In the genomic region with DNA sequence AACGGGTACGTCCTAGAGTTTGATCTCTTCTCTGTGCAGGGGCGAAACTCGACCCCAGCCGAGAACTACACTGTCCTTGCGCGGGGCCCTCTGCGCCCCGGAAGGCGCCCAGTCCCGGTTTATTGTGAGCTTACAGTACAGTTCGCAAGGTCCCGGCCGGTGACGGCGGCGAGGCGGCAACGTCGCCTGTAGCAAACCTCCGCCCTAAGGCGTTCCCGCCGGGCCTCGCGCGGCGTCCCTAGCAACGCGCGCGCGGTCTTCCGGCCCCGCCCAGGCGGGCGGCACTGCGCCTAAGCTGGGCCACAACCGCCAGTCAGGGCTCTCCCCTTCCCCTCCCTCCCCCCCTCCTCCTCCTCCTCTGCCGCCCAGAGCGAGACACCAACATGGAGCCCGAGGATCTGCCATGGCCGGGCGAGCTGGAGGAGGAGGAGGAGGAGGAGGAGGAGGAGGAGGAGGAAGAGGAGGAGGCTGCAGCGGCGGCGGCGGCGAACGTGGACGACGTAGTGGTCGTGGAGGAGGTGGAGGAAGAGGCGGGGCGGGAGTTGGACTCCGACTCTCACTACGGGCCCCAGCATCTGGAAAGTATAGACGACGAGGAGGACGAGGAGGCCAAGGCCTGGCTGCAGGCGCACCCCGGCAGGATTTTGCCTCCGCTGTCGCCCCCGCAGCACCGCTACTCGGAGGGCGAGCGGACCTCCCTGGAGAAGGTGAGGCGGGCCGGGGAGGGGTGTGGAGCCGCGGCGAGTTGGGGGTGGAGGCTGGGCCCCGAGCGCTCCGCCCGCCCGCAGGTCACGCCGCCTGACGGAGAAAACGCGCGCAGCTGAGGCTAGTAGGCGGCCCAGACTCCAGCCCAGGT, we compare ENCODE assay signal across 1 cellular context.
TF ChIP-seq lines count a peak whose summit lies in the region.

A gene with protein sequence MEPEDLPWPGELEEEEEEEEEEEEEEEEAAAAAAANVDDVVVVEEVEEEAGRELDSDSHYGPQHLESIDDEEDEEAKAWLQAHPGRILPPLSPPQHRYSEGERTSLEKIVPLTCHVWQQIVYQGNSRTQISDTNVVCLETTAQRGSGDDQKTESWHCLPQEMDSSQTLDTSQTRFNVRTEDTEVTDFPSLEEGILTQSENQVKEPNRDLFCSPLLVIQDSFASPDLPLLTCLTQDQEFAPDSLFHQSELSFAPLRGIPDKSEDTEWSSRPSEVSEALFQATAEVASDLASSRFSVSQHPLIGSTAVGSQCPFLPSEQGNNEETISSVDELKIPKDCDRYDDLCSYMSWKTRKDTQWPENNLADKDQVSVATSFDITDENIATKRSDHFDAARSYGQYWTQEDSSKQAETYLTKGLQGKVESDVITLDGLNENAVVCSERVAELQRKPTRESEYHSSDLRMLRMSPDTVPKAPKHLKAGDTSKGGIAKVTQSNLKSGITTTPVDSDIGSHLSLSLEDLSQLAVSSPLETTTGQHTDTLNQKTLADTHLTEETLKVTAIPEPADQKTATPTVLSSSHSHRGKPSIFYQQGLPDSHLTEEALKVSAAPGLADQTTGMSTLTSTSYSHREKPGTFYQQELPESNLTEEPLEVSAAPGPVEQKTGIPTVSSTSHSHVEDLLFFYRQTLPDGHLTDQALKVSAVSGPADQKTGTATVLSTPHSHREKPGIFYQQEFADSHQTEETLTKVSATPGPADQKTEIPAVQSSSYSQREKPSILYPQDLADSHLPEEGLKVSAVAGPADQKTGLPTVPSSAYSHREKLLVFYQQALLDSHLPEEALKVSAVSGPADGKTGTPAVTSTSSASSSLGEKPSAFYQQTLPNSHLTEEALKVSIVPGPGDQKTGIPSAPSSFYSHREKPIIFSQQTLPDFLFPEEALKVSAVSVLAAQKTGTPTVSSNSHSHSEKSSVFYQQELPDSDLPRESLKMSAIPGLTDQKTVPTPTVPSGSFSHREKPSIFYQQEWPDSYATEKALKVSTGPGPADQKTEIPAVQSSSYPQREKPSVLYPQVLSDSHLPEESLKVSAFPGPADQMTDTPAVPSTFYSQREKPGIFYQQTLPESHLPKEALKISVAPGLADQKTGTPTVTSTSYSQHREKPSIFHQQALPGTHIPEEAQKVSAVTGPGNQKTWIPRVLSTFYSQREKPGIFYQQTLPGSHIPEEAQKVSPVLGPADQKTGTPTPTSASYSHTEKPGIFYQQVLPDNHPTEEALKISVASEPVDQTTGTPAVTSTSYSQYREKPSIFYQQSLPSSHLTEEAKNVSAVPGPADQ (N-terminal part only) (plus strand): TSS at position 351 of the 856 bp plus-strand sequence. CDS start 33 bp downstream, at position 384.

TF ChIP-seq in HepG2, 621 proteins besides CTCF, POLR2A, EP300 and RAD21 (continued from another document and continues in another):
- TF ChIP-seq IRF2 (CRISPR knock-in tag; IDR thresholded peaks at IDR 0.05): 0 out of 2 replicates have a peak, but pooled peaks have one; percentile 35
- no peak for TF ChIP-seq ZNF468 (CRISPR knock-in tag; IDR thresholded peaks at IDR 0.05)
- no peak for TF ChIP-seq POLR2AphosphoS2 (IDR thresholded peaks at IDR 0.05; ENCODE audit: low read depth, low read length)
- TF ChIP-seq, protein P1, sequence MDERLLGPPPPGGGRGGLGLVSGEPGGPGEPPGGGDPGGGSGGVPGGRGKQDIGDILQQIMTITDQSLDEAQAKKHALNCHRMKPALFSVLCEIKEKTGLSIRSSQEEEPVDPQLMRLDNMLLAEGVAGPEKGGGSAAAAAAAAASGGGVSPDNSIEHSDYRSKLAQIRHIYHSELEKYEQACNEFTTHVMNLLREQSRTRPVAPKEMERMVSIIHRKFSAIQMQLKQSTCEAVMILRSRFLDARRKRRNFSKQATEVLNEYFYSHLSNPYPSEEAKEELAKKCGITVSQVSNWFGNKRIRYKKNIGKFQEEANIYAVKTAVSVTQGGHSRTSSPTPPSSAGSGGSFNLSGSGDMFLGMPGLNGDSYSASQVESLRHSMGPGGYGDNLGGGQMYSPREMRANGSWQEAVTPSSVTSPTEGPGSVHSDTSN (CRISPR knock-in tag; IDR thresholded peaks at IDR 0.05): no peak
- no peak; the same call in 1 of the 2 replicates for TF ChIP-seq CBFB (CRISPR knock-in tag; IDR thresholded peaks at IDR 0.05)
- TF ChIP-seq, protein P2, sequence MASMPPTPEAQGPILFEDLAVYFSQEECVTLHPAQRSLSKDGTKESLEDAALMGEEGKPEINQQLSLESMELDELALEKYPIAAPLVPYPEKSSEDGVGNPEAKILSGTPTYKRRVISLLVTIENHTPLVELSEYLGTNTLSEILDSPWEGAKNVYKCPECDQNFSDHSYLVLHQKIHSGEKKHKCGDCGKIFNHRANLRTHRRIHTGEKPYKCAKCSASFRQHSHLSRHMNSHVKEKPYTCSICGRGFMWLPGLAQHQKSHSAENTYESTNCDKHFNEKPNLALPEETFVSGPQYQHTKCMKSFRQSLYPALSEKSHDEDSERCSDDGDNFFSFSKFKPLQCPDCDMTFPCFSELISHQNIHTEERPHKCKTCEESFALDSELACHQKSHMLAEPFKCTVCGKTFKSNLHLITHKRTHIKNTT (CRISPR knock-in tag; IDR thresholded peaks at IDR 0.05): no peak
- no peak for TF ChIP-seq PREB (CRISPR knock-in tag; IDR thresholded peaks at IDR 0.05)
- TF ChIP-seq HDAC6 (IDR thresholded peaks at IDR 0.05; ENCODE audit: low read depth, low read length): no peak
- peak; percentile 58; the same call in 1 of the 2 replicates for TF ChIP-seq POLR2AphosphoS5 (IDR thresholded peaks at IDR 0.05; ENCODE audit: low read depth, low read length)
- TF ChIP-seq NR1H2 (CRISPR knock-in tag; IDR thresholded peaks at IDR 0.05; ENCODE audit: borderline replicate concordance, low read depth): peak; percentile 88; the same call in 1 of the 2 replicates
- TF ChIP-seq CENPT (CRISPR knock-in tag; IDR thresholded peaks at IDR 0.05; ENCODE audit: low read depth): 0 out of 2 replicates have a peak, but pooled peaks have one; percentile 67
- no peak for TF ChIP-seq HIVEP1 (CRISPR knock-in tag; IDR thresholded peaks at IDR 0.05)
- no peak; the same call in 1 of the 2 replicates for TF ChIP-seq NFE2L1 (CRISPR knock-in tag; IDR thresholded peaks at IDR 0.05; ENCODE audit: borderline replicate concordance)
- no peak for TF ChIP-seq MATR3 (CRISPR knock-in tag; IDR thresholded peaks at IDR 0.05)
- no peak for TF ChIP-seq ZNF775 (CRISPR knock-in tag; IDR thresholded peaks at IDR 0.05; ENCODE audit: borderline replicate concordance)
- no peak; the same call in 1 of the 2 replicates for TF ChIP-seq ZNF567 (CRISPR knock-in tag; IDR thresholded peaks at IDR 0.05; ENCODE audit: borderline replicate concordance)
- no peak for TF ChIP-seq SOX5 (CRISPR knock-in tag; IDR thresholded peaks at IDR 0.05; ENCODE audit: borderline replicate concordance)
- TF ChIP-seq, protein P3, sequence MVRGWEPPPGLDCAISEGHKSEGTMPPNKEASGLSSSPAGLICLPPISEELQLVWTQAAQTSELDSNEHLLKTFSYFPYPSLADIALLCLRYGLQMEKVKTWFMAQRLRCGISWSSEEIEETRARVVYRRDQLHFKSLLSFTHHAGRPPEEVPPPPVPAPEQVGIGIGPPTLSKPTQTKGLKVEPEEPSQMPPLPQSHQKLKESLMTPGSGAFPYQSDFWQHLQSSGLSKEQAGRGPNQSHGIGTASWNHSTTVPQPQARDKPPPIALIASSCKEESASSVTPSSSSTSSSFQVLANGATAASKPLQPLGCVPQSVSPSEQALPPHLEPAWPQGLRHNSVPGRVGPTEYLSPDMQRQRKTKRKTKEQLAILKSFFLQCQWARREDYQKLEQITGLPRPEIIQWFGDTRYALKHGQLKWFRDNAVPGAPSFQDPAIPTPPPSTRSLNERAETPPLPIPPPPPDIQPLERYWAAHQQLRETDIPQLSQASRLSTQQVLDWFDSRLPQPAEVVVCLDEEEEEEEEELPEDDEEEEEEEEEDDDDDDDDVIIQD (CRISPR knock-in tag; IDR thresholded peaks at IDR 0.05; ENCODE audit: low read depth): no peak
- no peak; the same call in none of the 2 replicates for TF ChIP-seq SIX4 (CRISPR knock-in tag; IDR thresholded peaks at IDR 0.05)
- TF ChIP-seq ZSCAN12 (CRISPR knock-in tag; IDR thresholded peaks at IDR 0.05): no peak
- TF ChIP-seq ZNF619 (CRISPR knock-in tag; IDR thresholded peaks at IDR 0.05): no peak; the same call in 1 of the 2 replicates
- no peak for TF ChIP-seq ZNF83 (CRISPR knock-in tag; IDR thresholded peaks at IDR 0.05; ENCODE audit: borderline replicate concordance)
- peak; percentile 62 for TF ChIP-seq AGO1 (IDR thresholded peaks at IDR 0.05; ENCODE audit: low read depth, low read length, poor library complexity, severe bottlenecking)
- TF ChIP-seq CBX2 (IDR thresholded peaks at IDR 0.05; ENCODE audit: low read depth, low read length): no peak
- TF ChIP-seq CBX2 (CRISPR knock-in tag; IDR thresholded peaks at IDR 0.05; ENCODE audit: low read depth): no peak
- peak; percentile 82; the same call in 1 of the 2 replicates for TF ChIP-seq ZNF616 (CRISPR knock-in tag; IDR thresholded peaks at IDR 0.05; ENCODE audit: low read depth)
- TF ChIP-seq PHF8 (CRISPR knock-in tag; IDR thresholded peaks at IDR 0.05): peak; percentile 97
- 0 out of 2 replicates have a peak, but pooled peaks have one; percentile 52 for TF ChIP-seq ZIK1 (CRISPR knock-in tag; IDR thresholded peaks at IDR 0.05; ENCODE audit: borderline replicate concordance, low read depth)
- TF ChIP-seq SIX1 (CRISPR knock-in tag; IDR thresholded peaks at IDR 0.05; ENCODE audit: borderline replicate concordance): no peak
- TF ChIP-seq PHF20 (CRISPR knock-in tag; IDR thresholded peaks at IDR 0.05): peak; percentile 76
- no peak for TF ChIP-seq JDP2 (CRISPR knock-in tag; IDR thresholded peaks at IDR 0.05; ENCODE audit: borderline replicate concordance)
- TF ChIP-seq, protein P4, sequence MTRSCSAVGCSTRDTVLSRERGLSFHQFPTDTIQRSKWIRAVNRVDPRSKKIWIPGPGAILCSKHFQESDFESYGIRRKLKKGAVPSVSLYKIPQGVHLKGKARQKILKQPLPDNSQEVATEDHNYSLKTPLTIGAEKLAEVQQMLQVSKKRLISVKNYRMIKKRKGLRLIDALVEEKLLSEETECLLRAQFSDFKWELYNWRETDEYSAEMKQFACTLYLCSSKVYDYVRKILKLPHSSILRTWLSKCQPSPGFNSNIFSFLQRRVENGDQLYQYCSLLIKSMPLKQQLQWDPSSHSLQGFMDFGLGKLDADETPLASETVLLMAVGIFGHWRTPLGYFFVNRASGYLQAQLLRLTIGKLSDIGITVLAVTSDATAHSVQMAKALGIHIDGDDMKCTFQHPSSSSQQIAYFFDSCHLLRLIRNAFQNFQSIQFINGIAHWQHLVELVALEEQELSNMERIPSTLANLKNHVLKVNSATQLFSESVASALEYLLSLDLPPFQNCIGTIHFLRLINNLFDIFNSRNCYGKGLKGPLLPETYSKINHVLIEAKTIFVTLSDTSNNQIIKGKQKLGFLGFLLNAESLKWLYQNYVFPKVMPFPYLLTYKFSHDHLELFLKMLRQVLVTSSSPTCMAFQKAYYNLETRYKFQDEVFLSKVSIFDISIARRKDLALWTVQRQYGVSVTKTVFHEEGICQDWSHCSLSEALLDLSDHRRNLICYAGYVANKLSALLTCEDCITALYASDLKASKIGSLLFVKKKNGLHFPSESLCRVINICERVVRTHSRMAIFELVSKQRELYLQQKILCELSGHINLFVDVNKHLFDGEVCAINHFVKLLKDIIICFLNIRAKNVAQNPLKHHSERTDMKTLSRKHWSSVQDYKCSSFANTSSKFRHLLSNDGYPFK (CRISPR knock-in tag; IDR thresholded peaks at IDR 0.05; ENCODE audit: borderline replicate concordance): peak; percentile 71
- TF ChIP-seq, protein P5, sequence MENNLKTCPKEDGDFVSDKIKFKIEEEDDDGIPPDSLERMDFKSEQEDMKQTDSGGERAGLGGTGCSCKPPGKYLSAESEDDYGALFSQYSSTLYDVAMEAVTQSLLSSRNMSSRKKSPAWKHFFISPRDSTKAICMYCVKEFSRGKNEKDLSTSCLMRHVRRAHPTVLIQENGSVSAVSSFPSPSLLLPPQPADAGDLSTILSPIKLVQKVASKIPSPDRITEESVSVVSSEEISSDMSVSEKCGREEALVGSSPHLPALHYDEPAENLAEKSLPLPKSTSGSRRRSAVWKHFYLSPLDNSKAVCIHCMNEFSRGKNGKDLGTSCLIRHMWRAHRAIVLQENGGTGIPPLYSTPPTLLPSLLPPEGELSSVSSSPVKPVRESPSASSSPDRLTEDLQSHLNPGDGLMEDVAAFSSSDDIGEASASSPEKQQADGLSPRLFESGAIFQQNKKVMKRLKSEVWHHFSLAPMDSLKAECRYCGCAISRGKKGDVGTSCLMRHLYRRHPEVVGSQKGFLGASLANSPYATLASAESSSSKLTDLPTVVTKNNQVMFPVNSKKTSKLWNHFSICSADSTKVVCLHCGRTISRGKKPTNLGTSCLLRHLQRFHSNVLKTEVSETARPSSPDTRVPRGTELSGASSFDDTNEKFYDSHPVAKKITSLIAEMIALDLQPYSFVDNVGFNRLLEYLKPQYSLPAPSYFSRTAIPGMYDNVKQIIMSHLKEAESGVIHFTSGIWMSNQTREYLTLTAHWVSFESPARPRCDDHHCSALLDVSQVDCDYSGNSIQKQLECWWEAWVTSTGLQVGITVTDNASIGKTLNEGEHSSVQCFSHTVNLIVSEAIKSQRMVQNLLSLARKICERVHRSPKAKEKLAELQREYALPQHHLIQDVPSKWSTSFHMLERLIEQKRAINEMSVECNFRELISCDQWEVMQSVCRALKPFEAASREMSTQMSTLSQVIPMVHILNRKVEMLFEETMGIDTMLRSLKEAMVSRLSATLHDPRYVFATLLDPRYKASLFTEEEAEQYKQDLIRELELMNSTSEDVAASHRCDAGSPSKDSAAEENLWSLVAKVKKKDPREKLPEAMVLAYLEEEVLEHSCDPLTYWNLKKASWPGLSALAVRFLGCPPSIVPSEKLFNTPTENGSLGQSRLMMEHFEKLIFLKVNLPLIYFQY (CRISPR knock-in tag; IDR thresholded peaks at IDR 0.05; ENCODE audit: borderline replicate concordance): peak; percentile 59; the same call in 1 of the 2 replicates
- peak; percentile 71; the same call in 1 of the 2 replicates for TF ChIP-seq ZNF713 (CRISPR knock-in tag; IDR thresholded peaks at IDR 0.05)
- no peak for TF ChIP-seq RELA (CRISPR knock-in tag; IDR thresholded peaks at IDR 0.05)
- TF ChIP-seq ZNF160 (CRISPR knock-in tag; IDR thresholded peaks at IDR 0.05): peak; percentile 34; the same call in 1 of the 2 replicates
- TF ChIP-seq ZNF224 (CRISPR knock-in tag; IDR thresholded peaks at IDR 0.05): 0 out of 2 replicates have a peak, but pooled peaks have one; percentile 24
- TF ChIP-seq GTF3A (CRISPR knock-in tag; conservative IDR thresholded peaks at IDR 0.05): no peak
- TF ChIP-seq MAF1 (CRISPR knock-in tag; IDR thresholded peaks at IDR 0.05; ENCODE audit: borderline replicate concordance): no peak
- TF ChIP-seq POGZ (CRISPR knock-in tag; IDR thresholded peaks at IDR 0.05): peak; percentile 70
- TF ChIP-seq ZFP41 (CRISPR knock-in tag; IDR thresholded peaks at IDR 0.05; ENCODE audit: borderline replicate concordance): peak; percentile 27; the same call in 1 of the 2 replicates
- no peak for TF ChIP-seq THYN1 (CRISPR knock-in tag; IDR thresholded peaks at IDR 0.05; ENCODE audit: borderline replicate concordance, low read depth)
- no peak for TF ChIP-seq ZNF225 (CRISPR knock-in tag; IDR thresholded peaks at IDR 0.05)
- TF ChIP-seq ATM (IDR thresholded peaks at IDR 0.05; ENCODE audit: borderline replicate concordance): no peak
- TF ChIP-seq SIN3B (IDR thresholded peaks at IDR 0.05; ENCODE audit: low read length): no peak
- TF ChIP-seq ATAD3A (CRISPR knock-in tag; IDR thresholded peaks at IDR 0.05): no peak
- TF ChIP-seq AKAP8 (CRISPR knock-in tag; IDR thresholded peaks at IDR 0.05): no peak; the same call in none of the 2 replicates
